Comparison of ENCODE assay signal across 26 cellular contexts in genomic region chr7:111840528-111840927, GRCh38.
"Had no signal": no experiment of that assay in that cellular context is flagged by ENCODE, and none has a peak within 500 bp of the region (broad histone marks: within the 10 kb centered on the region; RNA-seq: fewer than 3 reads in every experiment).

No MANE protein-coding gene starts in this region.

- H3K4me3 Mint-ChIP-seq: dendritic cell treated with granulocyte-macrophage colony-stimulating factor and Interleukin-4, amounts not matched to agents 40 ng/mL and 50 ng/mL, for 4 days; mesothelial cell of epicardium; naive thymus-derived CD4-positive, alpha-beta T cell; nephron; neural progenitor cell; stimulated activated effector memory CD8-positive, alpha-beta T cell treated with anti-CD3 and anti-CD28 coated beads, Interleukin-12 subunit alpha, Interleukin-12 subunit beta, amount 100 ng/mL, for 72 hours; type B pancreatic cell had no signal

- H3K4me2 ChIP-seq: neural progenitor cell had no signal

- H3K79me2 ChIP-seq: parathyroid adenoma had no signal

- H3K27me3 ChIP-seq: colonic mucosa, esophagus squamous epithelium, neural progenitor cell, sigmoid colon, stomach, testis, tibial artery had no signal

- H3K27ac Mint-ChIP-seq: dendritic cell treated with granulocyte-macrophage colony-stimulating factor and Interleukin-4, amounts not matched to agents 40 ng/mL and 50 ng/mL, for 4 days; mesothelial cell of epicardium; naive thymus-derived CD4-positive, alpha-beta T cell; nephron; neural progenitor cell; stimulated activated effector memory CD8-positive, alpha-beta T cell treated with anti-CD3 and anti-CD28 coated beads, Interleukin-12 subunit alpha, Interleukin-12 subunit beta, amount 100 ng/mL, for 72 hours; type B pancreatic cell had no signal

- DNase-seq: colonic mucosa; effector memory CD4-positive, alpha-beta T cell; erythroblast; esophagus squamous epithelium; foreskin melanocyte; kidney; mesenchymal stem cell; naive thymus-derived CD4-positive, alpha-beta T cell; psoas muscle; right cardiac atrium; sigmoid colon; stimulated activated CD4-positive, alpha-beta T cell treated with anti-CD3 and anti-CD28 coated beads, Interleukin-2, amount 100 ng/mL, for 24 hours; stimulated activated CD4-positive, alpha-beta T cell treated with anti-CD3 and anti-CD28 coated beads, Interleukin-4, amount 100 ng/mL, for 24 hours; stimulated activated naive CD4-positive, alpha-beta T cell treated with Interleukin-2 at 50 U/mL for 16 hours; stomach; testis; tibial artery had no signal

- ATAC-seq: left lobe of liver; naive thymus-derived CD4-positive, alpha-beta T cell; psoas muscle; right cardiac atrium; stimulated activated effector memory CD8-positive, alpha-beta T cell treated with anti-CD3 and anti-CD28 coated beads, Interleukin-12 subunit alpha, Interleukin-12 subunit beta, amount 100 ng/mL, for 72 hours had no signal

- H3K36me3 ChIP-seq: colonic mucosa, neural progenitor cell had no signal

- H3K27ac ChIP-seq: colonic mucosa, esophagus squamous epithelium, neural progenitor cell, parathyroid adenoma, psoas muscle, sigmoid colon, stomach, testis, tibial artery had no signal

- H3K36me3 Mint-ChIP-seq: naive thymus-derived CD4-positive, alpha-beta T cell; stimulated activated effector memory CD8-positive, alpha-beta T cell treated with anti-CD3 and anti-CD28 coated beads, Interleukin-12 subunit alpha, Interleukin-12 subunit beta, amount 100 ng/mL, for 72 hours had no signal

- H3K4me1 Mint-ChIP-seq: nephron; neural progenitor cell; stimulated activated effector memory CD8-positive, alpha-beta T cell treated with anti-CD3 and anti-CD28 coated beads, Interleukin-12 subunit alpha, Interleukin-12 subunit beta, amount 100 ng/mL, for 72 hours had no signal

- H3K9me3 Mint-ChIP-seq: dendritic cell treated with granulocyte-macrophage colony-stimulating factor and Interleukin-4, amounts not matched to agents 40 ng/mL and 50 ng/mL, for 4 days had no signal

- H3K27me3 Mint-ChIP-seq: type B pancreatic cell had no signal

- H2AFZ ChIP-seq: neural progenitor cell, parathyroid adenoma had no signal

- H3K9ac ChIP-seq: neural progenitor cell, parathyroid adenoma had no signal

- H3K4me1 ChIP-seq: neural progenitor cell, parathyroid adenoma, psoas muscle, sigmoid colon, stomach, testis, tibial artery had no signal

- H3K9me3 ChIP-seq: colonic mucosa, psoas muscle, sigmoid colon, stomach, testis, tibial artery had no signal

- H3K4me3 ChIP-seq: colonic mucosa, esophagus squamous epithelium, lung, neural progenitor cell, psoas muscle, sigmoid colon, stomach, testis, tibial artery had no signal
